ENCODE assay signal across 9 cellular contexts in genomic region chr1:213987876-213988638, GRCh38. TPM values are rescaled to one million over a fixed set of nuclear protein-coding genes. Genes with fewer than 3 reads are reported as not detected.
A peak's percentile ranks its signal among the peaks of the same experiment; 100 is the strongest.
DNase-seq lines count a peak whose midpoint lies in the region; TF ChIP-seq lines count a peak whose summit lies in the region.
"Had no signal": no experiment of that assay in that cellular context is flagged by ENCODE, and none has a peak within 500 bp of the region (broad histone marks: within the 10 kb centered on the region; RNA-seq: fewer than 3 reads in every experiment).

A gene with protein sequence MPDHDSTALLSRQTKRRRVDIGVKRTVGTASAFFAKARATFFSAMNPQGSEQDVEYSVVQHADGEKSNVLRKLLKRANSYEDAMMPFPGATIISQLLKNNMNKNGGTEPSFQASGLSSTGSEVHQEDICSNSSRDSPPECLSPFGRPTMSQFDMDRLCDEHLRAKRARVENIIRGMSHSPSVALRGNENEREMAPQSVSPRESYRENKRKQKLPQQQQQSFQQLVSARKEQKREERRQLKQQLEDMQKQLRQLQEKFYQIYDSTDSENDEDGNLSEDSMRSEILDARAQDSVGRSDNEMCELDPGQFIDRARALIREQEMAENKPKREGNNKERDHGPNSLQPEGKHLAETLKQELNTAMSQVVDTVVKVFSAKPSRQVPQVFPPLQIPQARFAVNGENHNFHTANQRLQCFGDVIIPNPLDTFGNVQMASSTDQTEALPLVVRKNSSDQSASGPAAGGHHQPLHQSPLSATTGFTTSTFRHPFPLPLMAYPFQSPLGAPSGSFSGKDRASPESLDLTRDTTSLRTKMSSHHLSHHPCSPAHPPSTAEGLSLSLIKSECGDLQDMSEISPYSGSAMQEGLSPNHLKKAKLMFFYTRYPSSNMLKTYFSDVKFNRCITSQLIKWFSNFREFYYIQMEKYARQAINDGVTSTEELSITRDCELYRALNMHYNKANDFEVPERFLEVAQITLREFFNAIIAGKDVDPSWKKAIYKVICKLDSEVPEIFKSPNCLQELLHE (plus strand): TSS chr1:213987973. CDS start chr1:213996536, 8,563 bp downstream.

- peak within 1 kb of the TSS; percentile 45 for H3K9ac ChIP-seq in SK-N-SH
- H3K9ac ChIP-seq in iPS-15b (ENCODE audit: low read depth, low read length), result no peak within 1 kb of the TSS

- H3K4me1 ChIP-seq in SK-N-SH (ENCODE audit: control insufficient read depth in 1 of 2, insufficient read depth in 2 of 2, low read depth in 1 of 2, low read length in 1 of 2) (peaks cover 0 to 13% of the 10 kb centered on the region in 2 experiments; a peak in 3 of 4 replicates), iPS-15b (ENCODE audit: control insufficient read depth, insufficient read depth, low read length) (peaks cover 14% of the 10 kb centered on the region)

- no peak for TF ChIP-seq CTCF in SK-N-SH (IDR thresholded peaks at IDR 0.05)
- no peak for TF ChIP-seq CTCF in cardiac fibroblast (IDR thresholded peaks at IDR 0.05; ENCODE audit: low read depth, low read length)

- TF ChIP-seq RAD21 in SK-N-SH (IDR thresholded peaks at IDR 0.05; ENCODE audit: low read length), result 0 out of 2 replicates have a peak, but pooled peaks have one; percentile 18

- H3K36me3 ChIP-seq in SK-N-SH (replicated peaks in 1 of 2; ENCODE audit: control insufficient read depth in 1 of 2, insufficient read depth in 2 of 2, low read length in 1 of 2) (no peaks in the 10 kb centered on the region), iPS-15b (ENCODE audit: control insufficient read depth, insufficient read depth, low read length) (no peaks in the 10 kb centered on the region)
- H3K36me3 ChIP-seq: neutrophil had no signal

- peak within 1 kb of the TSS; percentile 96 for H3K4me2 ChIP-seq in SK-N-SH

- no peaks in the 10 kb centered on the region for H3F3A ChIP-seq in SK-N-SH (replicated peaks; ENCODE audit: insufficient read depth)

- no peaks in the 10 kb centered on the region for H3K79me2 ChIP-seq in SK-N-SH (ENCODE audit: insufficient read depth)

- POLR2A ChIA-PET in HEK293T (lab: Yijun Ruan, JAX) (interaction anchor here (0.6 to 1.3 kb wide), 8 partner anchors 9 to 138 kb away, joined by 3 to 4 read pairs (median 3); no protein-coding TSS in a partner anchor), SK-N-SH (lab: Yijun Ruan, JAX) (interaction anchor here (0.6 to 2.0 kb wide), 6 partner anchors 15 to 169 kb away, joined by 3 to 21 read pairs (median 12); no protein-coding TSS in a partner anchor)

- DNase-seq in GM04504 (ENCODE audit: low read depth), result peak; percentile 41
- peak; percentile 82 for DNase-seq in HEK293T (ENCODE audit: extremely low spot score)
- DNase-seq in MV-4-11 (lab: John Stamatoyannopoulos, UW), result peak; percentile 33
- peak; percentile 67 for DNase-seq in SK-N-SH
- DNase-seq in cardiac fibroblast (ENCODE audit: low read depth in 2 of 2), result peak; percentile 79 to 91
- peak; percentile 92 for DNase-seq in retina
- no peak for DNase-seq in activated gamma-delta T cell treated with Interleukin-2 at 50 U/mL for 16 hours

- peak within 1 kb of the TSS; percentile 97 for H2AFZ ChIP-seq in SK-N-SH (ENCODE audit: low read depth)

- TF ChIP-seq EP300 in SK-N-SH (IDR thresholded peaks at IDR 0.05; ENCODE audit: borderline replicate concordance in 1 of 2, low read depth in 1 of 2, low read length in 1 of 2), result no peak

- no peaks in the 10 kb centered on the region for H4K20me1 ChIP-seq in SK-N-SH (ENCODE audit: insufficient read depth)

- H3K27ac ChIP-seq in SK-N-SH (ENCODE audit: low read depth in 2 of 2, low read length in 1 of 2), result peak within 1 kb of the TSS; percentile 50 to 63
- H3K27ac ChIP-seq: neutrophil had no signal

- H3K4me3 ChIP-seq in SK-N-SH (ENCODE audit: low read depth in 2 of 2, low read length in 1 of 2) (peak within 1 kb of the TSS; percentile 67 to 75), cardiac fibroblast (replicated peaks in 1 of 2; ENCODE audit: low read depth in 2 of 2, low read length in 2 of 2) (peak within 1 kb of the TSS; percentile 60 to 61), iPS-15b (ENCODE audit: low read depth, low read length) (peak within 1 kb of the TSS; percentile 64)

- H3K9me3 ChIP-seq in SK-N-SH (no peaks in the 10 kb centered on the region), iPS-15b (ENCODE audit: control insufficient read depth, insufficient read depth, low read length) (no peaks in the 10 kb centered on the region)
- H3K9me3 ChIP-seq: neutrophil had no signal

- under 1% methylated on average over 34 of the region's 34 CpGs for WGBS in SK-N-SH (ENCODE audit: low lambda C conversion rate)

- H3K27me3 ChIP-seq in SK-N-SH (ENCODE audit: insufficient read depth), result peaks cover 25% of the 10 kb centered on the region
- H3K27me3 ChIP-seq in iPS-15b (ENCODE audit: control insufficient read depth, insufficient read depth, low read length), result peaks cover 60% of the 10 kb centered on the region

- CTCF ChIA-PET in HEK293T (lab: Yijun Ruan, JAX), result interaction anchor here (0.6 kb wide), 1 partner anchor 386 kb away, joined by 3 read pairs; no protein-coding TSS in a partner anchor
- CTCF ChIA-PET in SK-N-SH (lab: Yijun Ruan, JAX), result interaction anchor here (0.8 to 2.0 kb wide), 5 partner anchors 11 to 743 kb away, joined by 3 to 12 read pairs (median 4); no protein-coding TSS in a partner anchor

- H3K9me2 ChIP-seq in SK-N-SH, result no peaks in the 10 kb centered on the region

TF ChIP-seq in HEK293T, 16 proteins besides CTCF, POLR2A, EP300 and RAD21:
- no peak for TF ChIP-seq ZNF384 (IDR thresholded peaks at IDR 0.05)
- no peak for TF ChIP-seq FOXA1 (IDR thresholded peaks at IDR 0.05)
- TF ChIP-seq ELF4 (IDR thresholded peaks at IDR 0.05), result peak; percentile 63
- peak; percentile 65 for TF ChIP-seq L3MBTL2 (conservative IDR thresholded peaks at IDR 0.05)
- TF ChIP-seq PKNOX1 (IDR thresholded peaks at IDR 0.05), result peak; percentile 67
- TF ChIP-seq FOXM1 (IDR thresholded peaks at IDR 0.05; ENCODE audit: borderline replicate concordance), result no peak

TF ChIP-seq in SK-N-SH, 30 proteins besides CTCF, POLR2A, EP300 and RAD21 (continues in another document):
- TF ChIP-seq PBX3 (IDR thresholded peaks at IDR 0.05) (peak; percentile 17; the same call in 1 of the 2 replicates), IRF3 (IDR thresholded peaks at IDR 0.05; ENCODE audit: low read depth, low read length) (no peak), NRF1 (IDR thresholded peaks at IDR 0.05; ENCODE audit: low read depth, low read length) (no peak), CHD2 (IDR thresholded peaks at IDR 0.05; ENCODE audit: low read length, partially characterized antibody) (peak; percentile 43), POLR2AphosphoS5 (IDR thresholded peaks at IDR 0.05; ENCODE audit: low read depth, low read length) (peak; percentile 30; the same call in 1 of the 2 replicates), TCF12 (IDR thresholded peaks at IDR 0.05) (no peak), RFX5 (IDR thresholded peaks at IDR 0.05; ENCODE audit: low read length) (peak; percentile 53), YY1 (IDR thresholded peaks at IDR 0.05; ENCODE audit: low read depth) (no peak), EZH2phosphoT487 (IDR thresholded peaks at IDR 0.05; ENCODE audit: borderline replicate concordance, low read depth) (no peak), FOXM1 (IDR thresholded peaks at IDR 0.05; ENCODE audit: low read depth) (no peak), USF1 (IDR thresholded peaks at IDR 0.05; ENCODE audit: borderline replicate concordance, low read depth) (no peak), GATA2 (CRISPR knock-in tag; IDR thresholded peaks at IDR 0.05) (no peak), GABPA (IDR thresholded peaks at IDR 0.05; ENCODE audit: low read depth) (peak; percentile 43; the same call in 1 of the 2 replicates)
- TF ChIP-seq, protein P1, sequence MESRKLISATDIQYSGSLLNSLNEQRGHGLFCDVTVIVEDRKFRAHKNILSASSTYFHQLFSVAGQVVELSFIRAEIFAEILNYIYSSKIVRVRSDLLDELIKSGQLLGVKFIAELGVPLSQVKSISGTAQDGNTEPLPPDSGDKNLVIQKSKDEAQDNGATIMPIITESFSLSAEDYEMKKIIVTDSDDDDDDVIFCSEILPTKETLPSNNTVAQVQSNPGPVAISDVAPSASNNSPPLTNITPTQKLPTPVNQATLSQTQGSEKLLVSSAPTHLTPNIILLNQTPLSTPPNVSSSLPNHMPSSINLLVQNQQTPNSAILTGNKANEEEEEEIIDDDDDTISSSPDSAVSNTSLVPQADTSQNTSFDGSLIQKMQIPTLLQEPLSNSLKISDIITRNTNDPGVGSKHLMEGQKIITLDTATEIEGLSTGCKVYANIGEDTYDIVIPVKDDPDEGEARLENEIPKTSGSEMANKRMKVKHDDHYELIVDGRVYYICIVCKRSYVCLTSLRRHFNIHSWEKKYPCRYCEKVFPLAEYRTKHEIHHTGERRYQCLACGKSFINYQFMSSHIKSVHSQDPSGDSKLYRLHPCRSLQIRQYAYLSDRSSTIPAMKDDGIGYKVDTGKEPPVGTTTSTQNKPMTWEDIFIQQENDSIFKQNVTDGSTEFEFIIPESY (IDR thresholded peaks at IDR 0.05; ENCODE audit: borderline replicate concordance, low read depth), result no peak

RNA-seq across cellular contexts. Expression of the gene that starts here (rescaled TPM):
- 0.25 and 0.45 TPM in 2 replicates for polyA plus RNA-seq in SK-N-SH (2012; rRNA removed)
- polyA plus RNA-seq in SK-N-SH (2012; cell fraction: cytosol; rRNA removed), result 0.55 and 0.71 TPM in 2 replicates
- 0.45 and 0.51 TPM in 2 replicates for polyA plus RNA-seq in SK-N-SH (2012; cell fraction: nucleus; rRNA removed)

Comparison
In these comparisons a context has a peak if more than half of its experiments do, and no peak if none do; other contexts are left out.
1. Peak in DNase-seq, H3K4me3 ChIP-seq, H3K27ac ChIP-seq, H3K9ac ChIP-seq and H3K4me2 ChIP-seq in SK-N-SH; RNA of the gene not detected or under 1 TPM.